29 cellular contexts compared by ENCODE assay signal in genomic region chr10:99387071-99387470, GRCh38. TPM values are rescaled to one million over a fixed set of nuclear protein-coding genes. Genes with fewer than 3 reads are reported as not detected.
"Had no signal": no experiment of that assay in that cellular context is flagged by ENCODE, and none has a peak within 500 bp of the region (broad histone marks: within the 10 kb centered on the region; RNA-seq: fewer than 3 reads in every experiment).

No MANE protein-coding gene starts in this region.

- H3K4me1 Mint-ChIP-seq: immature natural killer cell; naive thymus-derived CD8-positive, alpha-beta T cell; stimulated activated memory B cell treated with anti-CD40 and anti-IgM and Interleukin-4, amounts not matched to agents 10 μg/mL and 1 μg/mL and 100 μg/mL, for 72 hours; stimulated activated naive CD8-positive, alpha-beta T cell treated with anti-CD3 and anti-CD28 coated beads, Interleukin-15, amount 100 ng/mL, for 72 hours had no signal

- ATAC-seq: left colon; left lung; lower lobe of right lung; naive thymus-derived CD8-positive, alpha-beta T cell; pancreas; sciatic nerve; stimulated activated memory B cell treated with anti-CD40 and anti-IgM and Interleukin-4, amounts not matched to agents 10 μg/mL and 1 μg/mL and 100 μg/mL, for 72 hours; stimulated activated naive CD8-positive, alpha-beta T cell treated with anti-CD3 and anti-CD28 coated beads, Interleukin-15, amount 100 ng/mL, for 72 hours had no signal

- DNase-seq: hypothalamus; immature natural killer cell; kidney; left colon; left lung; lower lobe of right lung; mammary epithelial cell; mesendoderm; naive thymus-derived CD8-positive, alpha-beta T cell; nucleus accumbens; pancreas; posterior cingulate gyrus; retina; right cardiac atrium; small intestine; spleen; stimulated activated CD4-positive, alpha-beta T cell treated with anti-CD3 and anti-CD28 coated beads, Interleukin-4, amount 100 ng/mL, for 24 hours; stimulated activated naive CD4-positive, alpha-beta T cell treated with Interleukin-2 at 50 U/mL for 16 hours; stimulated activated naive CD8-positive, alpha-beta T cell treated with anti-CD3 and anti-CD28 coated beads, Interleukin-15, amount 100 ng/mL, for 72 hours; substantia nigra; uterus had no signal

- H3K4me3 Mint-ChIP-seq: immature natural killer cell; mesothelial cell of epicardium; naive thymus-derived CD8-positive, alpha-beta T cell; nephron; neural crest cell; stimulated activated memory B cell treated with anti-CD40 and anti-IgM and Interleukin-4, amounts not matched to agents 10 μg/mL and 1 μg/mL and 100 μg/mL, for 72 hours; stimulated activated naive CD8-positive, alpha-beta T cell treated with anti-CD3 and anti-CD28 coated beads, Interleukin-15, amount 100 ng/mL, for 72 hours; type B pancreatic cell had no signal

- H3K27ac ChIP-seq: left lung, lower lobe of right lung, pancreas, prostate gland, spleen, tibial nerve, uterus had no signal

- H3K27ac Mint-ChIP-seq: immature natural killer cell; mesothelial cell of epicardium; naive thymus-derived CD8-positive, alpha-beta T cell; nephron; stimulated activated memory B cell treated with anti-CD40 and anti-IgM and Interleukin-4, amounts not matched to agents 10 μg/mL and 1 μg/mL and 100 μg/mL, for 72 hours; type B pancreatic cell had no signal

- H3K4me1 ChIP-seq: left lung, pancreas, prostate gland, spleen, tibial nerve, uterus had no signal

- H3K27me3 ChIP-seq: pancreas, spleen, uterus had no signal

- H3K4me3 ChIP-seq: left lung, lower lobe of right lung, pancreas, prostate gland, spleen, tibial nerve, uterus had no signal

- H3K9me3 Mint-ChIP-seq: immature natural killer cell; mesothelial cell of epicardium; naive thymus-derived CD8-positive, alpha-beta T cell; nephron; neural crest cell; stimulated activated memory B cell treated with anti-CD40 and anti-IgM and Interleukin-4, amounts not matched to agents 10 μg/mL and 1 μg/mL and 100 μg/mL, for 72 hours; stimulated activated naive CD8-positive, alpha-beta T cell treated with anti-CD3 and anti-CD28 coated beads, Interleukin-15, amount 100 ng/mL, for 72 hours; type B pancreatic cell had no signal

- H3K9me3 ChIP-seq: left lung, lower lobe of right lung, pancreas, prostate gland, spleen, tibial nerve, uterus had no signal

- H3K36me3 ChIP-seq: left lung, lower lobe of right lung, pancreas, prostate gland, spleen, tibial nerve, uterus had no signal

- H3K36me3 Mint-ChIP-seq: immature natural killer cell; mesothelial cell of epicardium; naive thymus-derived CD8-positive, alpha-beta T cell; stimulated activated memory B cell treated with anti-CD40 and anti-IgM and Interleukin-4, amounts not matched to agents 10 μg/mL and 1 μg/mL and 100 μg/mL, for 72 hours; type B pancreatic cell had no signal

RNA-seq across cellular contexts. Expression of gene CNNM1, which starts 57.9 kb away (rescaled TPM):
- total RNA-seq: sciatic nerve had no signal
- polyA plus RNA-seq: immature natural killer cell had no signal
